Comparison of ENCODE assay signal across 8 cellular contexts in the genomic region with DNA sequence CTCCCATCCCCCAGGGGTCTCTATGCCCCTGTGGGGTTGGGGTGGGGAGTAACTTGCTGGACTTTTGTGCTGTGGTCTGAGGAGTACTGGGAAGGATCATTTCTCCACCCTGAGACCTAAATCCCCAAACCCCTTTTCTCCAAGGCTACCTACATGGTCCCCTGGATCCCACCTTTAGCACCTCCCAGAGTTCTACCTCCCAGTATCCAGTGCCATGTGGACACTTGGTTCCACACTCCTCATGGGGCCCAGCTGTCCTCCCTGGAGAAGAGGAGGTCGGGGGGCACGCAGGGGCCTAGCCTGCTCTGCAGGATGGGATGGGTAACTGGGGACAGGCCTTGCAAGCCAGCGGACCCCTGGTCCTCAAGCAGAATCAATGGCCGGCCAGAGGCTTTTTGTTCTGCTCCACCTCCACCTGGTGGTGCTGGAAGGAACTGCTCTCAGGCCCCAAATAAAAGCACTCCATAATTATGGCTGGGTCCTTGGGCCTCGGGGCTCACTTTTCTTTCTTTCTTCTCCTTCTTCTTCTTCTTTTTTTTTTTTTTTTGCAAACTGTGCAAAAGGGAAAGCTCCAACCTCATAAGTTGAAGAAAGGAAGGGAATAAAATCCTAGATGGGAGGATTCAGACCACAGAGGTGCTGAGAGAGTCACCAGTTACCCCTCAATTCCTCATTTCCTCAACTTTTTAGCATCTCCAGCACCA.
DNase-seq lines count a peak whose midpoint lies in the region; ATAC-seq and TF ChIP-seq lines count a peak whose summit lies in the region.

No MANE protein-coding gene starts in this region.

- H3K23ac ChIP-seq in IMR-90 (ENCODE audit: low read depth, low read length) = no peak overlapping the region

- no peak overlapping the region for H2BK120ac ChIP-seq in IMR-90 (ENCODE audit: low read depth, low read length)

- no peak overlapping the region for H3K56ac ChIP-seq in IMR-90 (ENCODE audit: extremely low read depth, insufficient read depth, low read length)

- H3K27me3 ChIP-seq in IMR-90 (ENCODE audit: control insufficient read depth, insufficient read depth, low read length) = peaks cover 68% of the 10 kb centered on the region

- H4K20me1 ChIP-seq in IMR-90 (ENCODE audit: insufficient read depth, low read length) = no peaks in the 10 kb centered on the region

- H4K5ac ChIP-seq in IMR-90 (ENCODE audit: low read depth, low read length) = no peak overlapping the region

- peak; percentile 65 for TF ChIP-seq RAD21 in IMR-90 (IDR thresholded peaks at IDR 0.05; ENCODE audit: low read length)

- H4K91ac ChIP-seq in IMR-90 (ENCODE audit: insufficient read depth, low read depth, low read length) = no peak overlapping the region

- in situ Hi-C loops in IMR-90 (cut with MboI; ENCODE audit: low sequenced_read_pairs) = no loop called here
- in situ Hi-C loops in astrocyte of the spinal cord (cut with HindIII; ENCODE audit: low sequenced_read_pairs) = no loop called here

- ATAC-seq in IMR-90 (ENCODE audit: low read depth) = peak; percentile 94

- DNase-seq in SIG-M5 treated with dmso at 0.1 percent for 504 hours (lab: John Stamatoyannopoulos, UW; ENCODE audit: unreplicated experiment) (peak; percentile 53), SIG-M5 (lab: John Stamatoyannopoulos, UW) (no peak), IMR-90 (peak; percentile 41), T-helper 22 cell (ENCODE audit: low read depth) (peak; percentile 8), astrocyte of the spinal cord (ENCODE audit: low read depth, low spot score) (peak; percentile 45), hypothalamus (lab: John Stamatoyannopoulos, UW) (peak in 44 of 51 donors; percentile 17 to 79 (median 52)), skeletal muscle cell (ENCODE audit: low read depth) (peak; percentile 7), kidney glomerular epithelial cell (lab: John Stamatoyannopoulos, UW) (no peak)

- intact Hi-C loops in IMR-90 (cut with micrococcal nuclease) = loop anchor here (1.0 to 5.0 kb wide), 2 partner anchors 77 to 103 kb away; no protein-coding TSS in a partner anchor

- H3K18ac ChIP-seq in IMR-90 (ENCODE audit: low read depth, low read length) = no peak overlapping the region

- no peak overlapping the region for H2AK5ac ChIP-seq in IMR-90 (ENCODE audit: low read depth, low read length)

- no TSS peak for BruUV-seq in IMR-90 (replicated peaks; lab: Mats Ljungman, UMichigan)

- WGBS in IMR-90 (ENCODE audit: extremely low coverage in 2 of 2, insufficient read length in 1 of 2), 2 experiments = no CpG with 5 or more reads among the region's 5 CpGs

- no peak overlapping the region for H2BK15ac ChIP-seq in IMR-90 (ENCODE audit: low read depth, low read length)

- no peak overlapping the region for H2BK20ac ChIP-seq in IMR-90 (ENCODE audit: low read depth, low read length)

- no peak overlapping the region for H3K27ac ChIP-seq in IMR-90 (ENCODE audit: insufficient read depth, low read length)

- H3K4me3 ChIP-seq in IMR-90 (ENCODE audit: insufficient read depth, low read depth, low read length) = no peak overlapping the region
- H3K4me3 ChIP-seq in astrocyte of the spinal cord (ENCODE audit: low read depth, low read length) = no peak overlapping the region
- no peak overlapping the region for H3K4me3 ChIP-seq in skeletal muscle cell (ENCODE audit: low read depth, low read length)

- dilution Hi-C loops in IMR-90 (cut with HindIII; ENCODE audit: low sequenced_read_pairs, unreplicated experiment) = no loop called here

- no peaks in the 10 kb centered on the region for H3K36me3 ChIP-seq in IMR-90 (ENCODE audit: control insufficient read depth, insufficient read depth, low read length)

- no peak for TF ChIP-seq POLR2A in IMR-90 (IDR thresholded peaks at IDR 0.05; ENCODE audit: low read depth, low read length)

- no peak overlapping the region for H2AK9ac ChIP-seq in IMR-90 (replicated peaks; ENCODE audit: low read depth, low read length, poor library complexity)

- H3K9ac ChIP-seq in IMR-90 (ENCODE audit: low read depth, low read length) = no peak overlapping the region

- H3K14ac ChIP-seq in IMR-90 (replicated peaks; ENCODE audit: low read depth, low read length) = no peak overlapping the region

- peak; percentile 79 for TF ChIP-seq CTCF in IMR-90 (conservative IDR thresholded peaks at IDR 0.05; ENCODE audit: low read depth, low read length)
- TF ChIP-seq CTCF in astrocyte of the spinal cord (IDR thresholded peaks at IDR 0.05; ENCODE audit: low read depth, low read length) = peak; percentile 91

- no peaks in the 10 kb centered on the region for H3K9me3 ChIP-seq in IMR-90 (ENCODE audit: control insufficient read depth, insufficient read depth, low read length)

- H3K9me1 ChIP-seq in IMR-90 (ENCODE audit: insufficient read depth, low read length) = no peaks in the 10 kb centered on the region

- H2AFZ ChIP-seq in IMR-90 (replicated peaks; ENCODE audit: low read length, poor library complexity) = peak overlapping the region; percentile 18

- no peak overlapping the region for H2BK5ac ChIP-seq in IMR-90 (ENCODE audit: low read depth, low read length, poor library complexity, severe bottlenecking)

- no peaks in the 10 kb centered on the region for H3K4me1 ChIP-seq in IMR-90 (ENCODE audit: control insufficient read depth, insufficient read depth, low read length)

- no peak overlapping the region for H3K4ac ChIP-seq in IMR-90 (ENCODE audit: low read depth, low read length)

- CTCF ChIA-PET in IMR-90 (lab: Yijun Ruan, JAX) = interaction anchor here (0.6 to 2.6 kb wide), 3 partner anchors 77 to 860 kb away, joined by 3 to 11 read pairs (median 4); no protein-coding TSS in a partner anchor

- no peaks in the 10 kb centered on the region for H3K79me1 ChIP-seq in IMR-90 (ENCODE audit: low read depth in 1 of 2, low read length in 2 of 2)

- no peak overlapping the region for H3K4me2 ChIP-seq in IMR-90 (ENCODE audit: low read depth, low read length)

- no peak overlapping the region for H4K8ac ChIP-seq in IMR-90 (ENCODE audit: low read depth in 2 of 2, low read length in 2 of 2)

- POLR2A ChIA-PET in IMR-90 (lab: Charles Lee; ENCODE audit: unreplicated experiment) = no interaction called here

TF ChIP-seq in IMR-90, 13 proteins besides CTCF, POLR2A, EP300 and RAD21:
- TF ChIP-seq CHD1 (IDR thresholded peaks at IDR 0.05; ENCODE audit: low read depth, low read length) = no peak
- peak; percentile 74 for TF ChIP-seq SMC3 (IDR thresholded peaks at IDR 0.05; ENCODE audit: low read depth, low read length)

Comparison
In these comparisons a context has a peak if more than half of its experiments do, and no peak if none do; other contexts are left out.
1. DNase-seq: peak in SIG-M5 treated with dmso at 0.1 percent for 504 hours (single experiment), IMR-90 (single experiment), T-helper 22 cell (single experiment), astrocyte of the spinal cord (single experiment), hypothalamus (44 of 51) and skeletal muscle cell (single experiment); none in SIG-M5 (single experiment) and kidney glomerular epithelial cell (single experiment).